ENCODE assay signal across 21 cellular contexts in the genomic region with DNA sequence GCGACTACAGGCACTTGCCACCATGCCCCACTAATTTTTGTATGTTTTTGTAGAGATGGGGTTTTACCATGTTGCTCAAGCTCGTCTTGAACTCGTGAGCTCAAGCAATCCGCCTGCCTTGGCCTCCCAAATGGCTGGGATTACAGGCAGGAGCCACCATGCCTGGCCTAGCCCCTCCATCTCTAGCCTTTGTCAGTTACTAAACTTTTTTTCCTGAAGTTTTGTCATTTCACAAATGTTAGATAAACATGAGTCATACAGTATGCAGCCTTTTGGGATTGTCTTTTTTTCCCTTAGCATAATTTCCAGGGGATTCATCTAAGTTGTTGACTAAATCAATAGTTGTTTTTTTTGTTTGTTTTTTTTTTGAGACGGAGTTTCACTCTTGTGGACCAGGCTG. TPM values are rescaled to one million over a fixed set of nuclear protein-coding genes. Genes with fewer than 3 reads are reported as not detected.
DNase-seq lines count a peak whose midpoint lies in the region; ATAC-seq and TF ChIP-seq lines count a peak whose summit lies in the region.
"Had no signal": no experiment of that assay in that cellular context is flagged by ENCODE, and none has a peak within 500 bp of the region (broad histone marks: within the 10 kb centered on the region; RNA-seq: fewer than 3 reads in every experiment).

No MANE protein-coding gene starts in this region.

- no peaks in the 10 kb centered on the region for H3K9me3 ChIP-seq in right atrium auricular region
- H3K9me3 ChIP-seq: transverse colon had no signal

- H3K36me3 Mint-ChIP-seq in activated CD8-positive, alpha-beta memory T cell treated with anti-CD3 and anti-CD28 coated beads, Interleukin-2, amount 10 ng/mL, durations not matched to agents 7 days and 5 days: peaks cover 39% of the 10 kb centered on the region
- H3K36me3 Mint-ChIP-seq in WTC11 (peaks cover 60% of the 10 kb centered on the region), type B pancreatic cell (peaks cover 13% of the 10 kb centered on the region)
- H3K36me3 Mint-ChIP-seq: IgD-negative memory B cell had no signal

- peak; percentile 30 for DNase-seq in activated CD8-positive, alpha-beta memory T cell treated with anti-CD3 and anti-CD28 coated beads for 24 hours
- no peak for DNase-seq in activated CD8-positive, alpha-beta memory T cell treated with anti-CD3 and anti-CD28 coated beads, Interleukin-2, amount 10 ng/mL, durations not matched to agents 7 days and 5 days
- DNase-seq in WTC11 (ENCODE audit: low spot score): no peak
- peak; percentile 34 for DNase-seq in fibroblast of pulmonary artery (ENCODE audit: low read depth)
- no peak for DNase-seq in type B pancreatic cell (ENCODE audit: extremely low spot score, unreplicated experiment)
- DNase-seq in NCI-H226: no peak
- no peak for DNase-seq in NCI-H2196 treated with DMSO at 0.1 percent for 48 hours (lab: John Stamatoyannopoulos, UW; ENCODE audit: unreplicated experiment)
- no peak for DNase-seq in right atrium auricular region (ENCODE audit: low spot score)
- DNase-seq: activated CD4-positive, alpha-beta memory T cell treated with anti-CD3 and anti-CD28 coated beads, Interleukin-2, amount 10 ng/mL, durations not matched to agents 7 days and 5 days; CD4-positive, CD25-positive, alpha-beta regulatory T cell; DMS79; effector CD4-positive, alpha-beta T cell; foreskin keratinocyte; NCI-H1092; NCI-H774; stimulated activated naive CD4-positive, alpha-beta T cell treated with Interleukin-2 at 50 U/mL for 16 hours; SW 1271; transverse colon had no signal

- H3K4me3 Mint-ChIP-seq in activated CD8-positive, alpha-beta memory T cell treated with anti-CD3 and anti-CD28 coated beads, Interleukin-2, amount 10 ng/mL, durations not matched to agents 7 days and 5 days: no peak overlapping the region
- H3K4me3 Mint-ChIP-seq in WTC11 (no peak overlapping the region), type B pancreatic cell (no peak overlapping the region)
- H3K4me3 Mint-ChIP-seq: activated CD4-positive, alpha-beta memory T cell treated with anti-CD3 and anti-CD28 coated beads, Interleukin-2, amount 10 ng/mL, durations not matched to agents 7 days and 5 days; CD4-positive, CD25-positive, alpha-beta regulatory T cell; IgD-negative memory B cell; mesothelial cell of epicardium; neural crest cell had no signal

- no peak for ATAC-seq in activated CD8-positive, alpha-beta memory T cell treated with anti-CD3 and anti-CD28 coated beads, Interleukin-2, amount 10 ng/mL, durations not matched to agents 7 days and 5 days
- ATAC-seq in WTC11: no peak
- ATAC-seq: foreskin keratinocyte had no signal

- no peaks in the 10 kb centered on the region for H3K27me3 ChIP-seq in right atrium auricular region
- H3K27me3 ChIP-seq: foreskin keratinocyte, transverse colon had no signal

- H3K9me3 Mint-ChIP-seq in activated CD8-positive, alpha-beta memory T cell treated with anti-CD3 and anti-CD28 coated beads, Interleukin-2, amount 10 ng/mL, durations not matched to agents 7 days and 5 days (ENCODE audit: low read depth): no peaks in the 10 kb centered on the region
- H3K9me3 Mint-ChIP-seq in WTC11 (no peaks in the 10 kb centered on the region), type B pancreatic cell (no peaks in the 10 kb centered on the region)
- H3K9me3 Mint-ChIP-seq: activated CD4-positive, alpha-beta memory T cell treated with anti-CD3 and anti-CD28 coated beads, Interleukin-2, amount 10 ng/mL, durations not matched to agents 7 days and 5 days; CD4-positive, CD25-positive, alpha-beta regulatory T cell; IgD-negative memory B cell; mesothelial cell of epicardium; neural crest cell had no signal

- H3K36me3 ChIP-seq in right atrium auricular region: peaks cover 23% of the 10 kb centered on the region

- peaks cover 8% of the 10 kb centered on the region for H3K4me1 Mint-ChIP-seq in activated CD8-positive, alpha-beta memory T cell treated with anti-CD3 and anti-CD28 coated beads, Interleukin-2, amount 10 ng/mL, durations not matched to agents 7 days and 5 days
- H3K4me1 Mint-ChIP-seq in WTC11 (peaks cover 1% of the 10 kb centered on the region; the same call in 1 of the 2 replicates), type B pancreatic cell (ENCODE audit: unreplicated experiment) (peaks cover 7% of the 10 kb centered on the region)
- H3K4me1 Mint-ChIP-seq: neural crest cell had no signal

- CTCF ChIA-PET in activated CD8-positive, alpha-beta memory T cell treated with anti-CD3 and anti-CD28 coated beads, Interleukin-2, amount 10 ng/mL, durations not matched to agents 7 days and 5 days (lab: Charles Lee): interaction anchor here (1.0 kb wide), 1 partner anchor 35 kb away, joined by 3 read pairs; no protein-coding TSS in a partner anchor
- CTCF ChIA-PET in WTC11 (lab: Charles Lee): interaction anchor here (0.7 kb wide), 1 partner anchor 48 kb away, joined by 4 read pairs; no protein-coding TSS in a partner anchor

- H3K27me3 Mint-ChIP-seq in activated CD8-positive, alpha-beta memory T cell treated with anti-CD3 and anti-CD28 coated beads, Interleukin-2, amount 10 ng/mL, durations not matched to agents 7 days and 5 days: no peaks in the 10 kb centered on the region
- H3K27me3 Mint-ChIP-seq in WTC11 (ENCODE audit: low read depth) (no peaks in the 10 kb centered on the region), type B pancreatic cell (no peaks in the 10 kb centered on the region)
- H3K27me3 Mint-ChIP-seq: activated CD4-positive, alpha-beta memory T cell treated with anti-CD3 and anti-CD28 coated beads, Interleukin-2, amount 10 ng/mL, durations not matched to agents 7 days and 5 days; CD4-positive, CD25-positive, alpha-beta regulatory T cell; IgD-negative memory B cell had no signal

- no peak for TF ChIP-seq CTCF in WTC11 (IDR thresholded peaks at IDR 0.05)
- TF ChIP-seq CTCF in fibroblast of pulmonary artery (IDR thresholded peaks at IDR 0.05; ENCODE audit: low read length, missing control alignments): no peak
- no peak for TF ChIP-seq CTCF in type B pancreatic cell (conservative IDR thresholded peaks at IDR 0.05)
- TF ChIP-seq CTCF in right atrium auricular region (IDR thresholded peaks at IDR 0.05): no peak

- H3K27ac Mint-ChIP-seq in activated CD8-positive, alpha-beta memory T cell treated with anti-CD3 and anti-CD28 coated beads, Interleukin-2, amount 10 ng/mL, durations not matched to agents 7 days and 5 days: no peak overlapping the region
- peak overlapping the region; percentile 79; the same call in 1 of the 2 replicates for H3K27ac Mint-ChIP-seq in WTC11
- H3K27ac Mint-ChIP-seq in type B pancreatic cell: peak overlapping the region; percentile 75
- H3K27ac Mint-ChIP-seq: activated CD4-positive, alpha-beta memory T cell treated with anti-CD3 and anti-CD28 coated beads, Interleukin-2, amount 10 ng/mL, durations not matched to agents 7 days and 5 days; mesothelial cell of epicardium had no signal

- peaks cover 0 to 7% of the 10 kb centered on the region in 2 donors for H3K4me1 ChIP-seq in right atrium auricular region
- H3K4me1 ChIP-seq: foreskin keratinocyte had no signal

- POLR2A ChIA-PET in WTC11 (lab: Charles Lee): interaction anchor here (1.1 kb wide), 1 partner anchor 23 kb away, joined by 3 read pairs; no protein-coding TSS in a partner anchor

- H3K27ac ChIP-seq in right atrium auricular region: no peak overlapping the region
- H3K27ac ChIP-seq: foreskin keratinocyte, transverse colon had no signal

- H3K4me3 ChIP-seq in fibroblast of pulmonary artery (replicated peaks; ENCODE audit: low read depth, low read length): no peak overlapping the region
- no peak overlapping the region for H3K4me3 ChIP-seq in right atrium auricular region
- H3K4me3 ChIP-seq: transverse colon had no signal

TF ChIP-seq in WTC11, 78 proteins besides CTCF, POLR2A, EP300 and RAD21:
- TF ChIP-seq, protein P1, sequence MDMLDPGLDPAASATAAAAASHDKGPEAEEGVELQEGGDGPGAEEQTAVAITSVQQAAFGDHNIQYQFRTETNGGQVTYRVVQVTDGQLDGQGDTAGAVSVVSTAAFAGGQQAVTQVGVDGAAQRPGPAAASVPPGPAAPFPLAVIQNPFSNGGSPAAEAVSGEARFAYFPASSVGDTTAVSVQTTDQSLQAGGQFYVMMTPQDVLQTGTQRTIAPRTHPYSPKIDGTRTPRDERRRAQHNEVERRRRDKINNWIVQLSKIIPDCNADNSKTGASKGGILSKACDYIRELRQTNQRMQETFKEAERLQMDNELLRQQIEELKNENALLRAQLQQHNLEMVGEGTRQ (CRISPR knock-in tag; IDR thresholded peaks at IDR 0.05): no peak
- no peak for TF ChIP-seq HMGA2 (CRISPR knock-in tag; IDR thresholded peaks at IDR 0.05)

RNA-seq across cellular contexts. Expression of gene NSD1, which starts 13.7 kb away (rescaled TPM):
- 100 to 1,000 TPM in 1 of 2 experiments, 10 to 100 TPM in 1; 94.6 to 114 TPM for total RNA-seq in activated CD8-positive, alpha-beta memory T cell treated with anti-CD3 and anti-CD28 coated beads, Interleukin-2, amount 10 ng/mL, durations not matched to agents 7 days and 5 days
- 144 to 153 TPM (median 148 TPM) in 3 replicates for total RNA-seq in WTC11 (2021)
- 99.6 and 115 TPM in 2 replicates for total RNA-seq in type B pancreatic cell (ENCODE audit: low replicate concordance)
- total RNA-seq in right atrium auricular region: 10 to 100 TPM; 25.4 to 26.7 TPM

Comparison
In these comparisons a context has a peak if more than half of its experiments do, and no peak if none do; other contexts are left out.
1. DNase-seq: peak in activated CD8-positive, alpha-beta memory T cell treated with anti-CD3 and anti-CD28 coated beads for 24 hours (single experiment) and fibroblast of pulmonary artery (single experiment); none in activated CD8-positive, alpha-beta memory T cell treated with anti-CD3 and anti-CD28 coated beads, Interleukin-2, amount 10 ng/mL, durations not matched to agents 7 days and 5 days (single experiment), WTC11 (single experiment), type B pancreatic cell (single experiment), NCI-H226 (single experiment), NCI-H2196 treated with DMSO at 0.1 percent for 48 hours (single experiment) and right atrium auricular region (single experiment).